Comparison of ENCODE assay signal across 8 cellular contexts in the genomic region with DNA sequence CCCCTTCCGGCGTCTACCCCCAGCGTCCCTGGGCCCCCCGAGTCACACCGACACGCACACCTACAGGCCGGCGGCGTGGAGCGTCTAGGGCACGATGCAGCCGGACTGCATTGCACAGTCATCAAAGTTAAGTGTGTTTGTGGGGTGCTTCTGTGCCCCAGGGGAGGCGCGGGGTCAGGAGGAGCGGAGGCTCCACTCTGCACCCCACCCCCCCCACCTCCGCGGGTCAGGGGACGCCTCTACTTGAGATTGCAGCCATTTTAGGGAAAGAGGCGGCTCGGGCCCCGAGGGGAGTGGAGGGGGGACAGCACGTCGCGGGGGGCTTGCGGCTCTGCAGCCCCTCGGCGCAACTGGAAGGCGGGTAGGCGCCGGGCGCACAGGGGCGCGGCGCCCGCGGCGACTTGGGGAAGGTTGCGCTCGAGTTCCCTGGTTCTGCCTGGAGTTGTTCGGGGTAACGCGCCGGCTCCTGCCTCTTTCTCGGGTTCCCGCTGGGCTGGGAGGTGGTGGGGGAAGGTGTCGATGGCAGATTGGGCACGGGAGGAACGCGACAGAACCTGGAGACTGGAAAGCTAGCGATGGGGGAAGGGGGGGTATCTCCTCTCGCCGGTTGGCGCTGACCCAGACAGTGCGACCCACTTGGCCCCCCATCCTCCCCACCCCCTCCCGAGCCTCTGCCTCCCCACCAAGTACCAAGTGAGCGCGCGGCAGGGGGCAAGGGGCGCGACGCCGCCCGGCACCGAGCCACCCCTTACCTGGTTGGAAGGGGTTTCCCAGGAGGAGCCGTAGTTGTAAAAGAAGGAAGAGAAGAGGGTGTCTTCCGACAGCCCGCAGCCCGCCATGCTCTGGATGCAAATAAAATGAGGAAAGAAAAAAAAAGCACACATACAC.
DNase-seq lines count a peak whose midpoint lies in the region; ATAC-seq and TF ChIP-seq lines count a peak whose summit lies in the region.

No MANE protein-coding gene starts in this region.

- no peak for TF ChIP-seq CTCF in astrocyte of the cerebellum (IDR thresholded peaks at IDR 0.05; ENCODE audit: low read depth, low read length, missing control alignments)

- H3K36me3 ChIP-seq in CD4-positive, alpha-beta memory T cell (ENCODE audit: insufficient read depth, low read length), result no peaks in the 10 kb centered on the region

- H3K27ac Mint-ChIP-seq in CD4-positive, alpha-beta memory T cell, result peak overlapping the region; percentile 0 to 93 (median 44)
- H3K27ac Mint-ChIP-seq in immature natural killer cell, result peak overlapping the region in 2 of 6 donors; percentile 36 to 81

- H3K27ac ChIP-seq in CD4-positive, alpha-beta memory T cell (ENCODE audit: low read depth, low read length), result no peak overlapping the region

- peaks cover 0 to 5% (median 0%) of the 10 kb centered on the region in 8 donors for H3K9me3 Mint-ChIP-seq in CD4-positive, alpha-beta memory T cell
- H3K9me3 Mint-ChIP-seq in immature natural killer cell, result peaks cover 0 to 6% (median 0%) of the 10 kb centered on the region in 6 donors

- DNase-seq in CD4-positive, alpha-beta memory T cell, result peak in 3 of 5 donors; percentile 1 to 12 (median 9)
- DNase-seq in Jurkat, Clone E6-1 (ENCODE audit: low read depth, low spot score), result no peak
- DNase-seq in astrocyte of the cerebellum (ENCODE audit: low read depth) (no peak), immature natural killer cell (no peak), NCI-H446 treated with DMSO at 0.1 percent for 48 hours (lab: John Stamatoyannopoulos, UW) (no peak)
- peak; percentile 12 for DNase-seq in stimulated activated CD4-positive, alpha-beta T cell treated with anti-CD3 and anti-CD28 coated beads, Interleukin-4, amount 100 ng/mL, for 1 hour

- peaks cover 23 to 45% (median 32%) of the 10 kb centered on the region in 4 donors for H3K4me1 Mint-ChIP-seq in CD4-positive, alpha-beta memory T cell
- H3K4me1 Mint-ChIP-seq in immature natural killer cell, result peaks cover 27 to 40% of the 10 kb centered on the region in 2 donors

- peak overlapping the region in 1 of 2 donors; percentile 40 for H3K4me3 ChIP-seq in CD4-positive, alpha-beta memory T cell (ENCODE audit: low read length in 2 of 2)
- peak overlapping the region; percentile 52 for H3K4me3 ChIP-seq in Jurkat, Clone E6-1 (ENCODE audit: low read length)
- H3K4me3 ChIP-seq in astrocyte of the cerebellum (ENCODE audit: low read depth, low read length), result peak overlapping the region; percentile 56

- in situ Hi-C loops in astrocyte of the cerebellum (cut with HindIII; ENCODE audit: low sequenced_read_pairs), result no loop called here

- peak overlapping the region; percentile 94 to 99 (median 96) for H3K4me3 Mint-ChIP-seq in CD4-positive, alpha-beta memory T cell
- peak overlapping the region; percentile 89 to 98 (median 95) for H3K4me3 Mint-ChIP-seq in immature natural killer cell

- H3K9me3 ChIP-seq in CD4-positive, alpha-beta memory T cell (ENCODE audit: control insufficient read depth in 1 of 2, low read length in 2 of 2), result no peaks in the 10 kb centered on the region

- CTCF ChIA-PET in CD4-positive, alpha-beta memory T cell (lab: Charles Lee; ENCODE audit: partially characterized antibody), result no interaction called here

- H3K4me1 ChIP-seq in CD4-positive, alpha-beta memory T cell (ENCODE audit: insufficient read depth, low read length), result peaks cover 25% of the 10 kb centered on the region

- POLR2A ChIA-PET in CD4-positive, alpha-beta memory T cell (lab: Charles Lee; ENCODE audit: partially characterized antibody), result interaction anchor here (1.6 kb wide), 1 partner anchor 113 kb away, joined by 9 read pairs; the partner anchor contains the start of gene DHX15

- peaks cover 40 to 44% of the 10 kb centered on the region in 2 donors for H3K27me3 Mint-ChIP-seq in CD4-positive, alpha-beta memory T cell
- peaks cover 15 to 33% (median 30%) of the 10 kb centered on the region in 3 donors for H3K27me3 Mint-ChIP-seq in immature natural killer cell (ENCODE audit: low read depth in 3 of 3)

- intact Hi-C loops in CD4-positive, alpha-beta memory T cell (cut with micrococcal nuclease), result loop anchor here (1.0 kb wide), 1 partner anchor 112 kb away; the partner anchor contains the start of gene DHX15

- peaks cover 0 to 9% of the 10 kb centered on the region in 2 donors for H3K36me3 Mint-ChIP-seq in CD4-positive, alpha-beta memory T cell
- H3K36me3 Mint-ChIP-seq in immature natural killer cell, result no peaks in the 10 kb centered on the region

- no peak for ATAC-seq in GM19023 (IDR thresholded peaks at IDR 0.05; ENCODE audit: unreplicated experiment)
- ATAC-seq in HG03469 (IDR thresholded peaks at IDR 0.05; ENCODE audit: unreplicated experiment), result no peak

- peaks cover 13% of the 10 kb centered on the region for H3K27me3 ChIP-seq in CD4-positive, alpha-beta memory T cell (ENCODE audit: insufficient read depth, low read length)

Comparison
In these comparisons a context has a peak if more than half of its experiments do, and no peak if none do; other contexts are left out.
1. DNase-seq: peak in CD4-positive, alpha-beta memory T cell (3 of 5) and stimulated activated CD4-positive, alpha-beta T cell treated with anti-CD3 and anti-CD28 coated beads, Interleukin-4, amount 100 ng/mL, for 1 hour (single experiment); none in Jurkat, Clone E6-1 (single experiment), astrocyte of the cerebellum (single experiment), immature natural killer cell (0 of 3) and NCI-H446 treated with DMSO at 0.1 percent for 48 hours (single experiment).